8 cellular contexts compared by ENCODE assay signal in genomic region chrX:2498781-2499302, GRCh38. TPM values are rescaled to one million over a fixed set of nuclear protein-coding genes. Genes with fewer than 3 reads are reported as not detected.
A peak's percentile ranks its signal among the peaks of the same experiment; 100 is the strongest.
DNase-seq lines count a peak whose midpoint lies in the region; ATAC-seq and TF ChIP-seq lines count a peak whose summit lies in the region.

No MANE protein-coding gene starts in this region.

- no CpG with 5 or more reads among the region's 10 CpGs for WGBS in IMR-90 (ENCODE audit: extremely low coverage in 2 of 2, insufficient read length in 1 of 2), 2 experiments

- H2BK15ac ChIP-seq in IMR-90 (ENCODE audit: low read depth, low read length) = no peak overlapping the region

- H2BK20ac ChIP-seq in IMR-90 (ENCODE audit: low read depth, low read length) = no peak overlapping the region

- peak overlapping the region; percentile 17 for H2AK9ac ChIP-seq in IMR-90 (replicated peaks; ENCODE audit: low read depth, low read length, poor library complexity)

- peak overlapping the region; percentile 54 for H3K23ac ChIP-seq in IMR-90 (ENCODE audit: low read depth, low read length)

- TF ChIP-seq CTCF in IMR-90 (conservative IDR thresholded peaks at IDR 0.05; ENCODE audit: low read depth, low read length) (no peak), colonic mucosa (IDR thresholded peaks at IDR 0.05) (no peak), upper lobe of right lung (IDR thresholded peaks at IDR 0.05) (no peak)

- H2AFZ ChIP-seq in ACC112 (ENCODE audit: low read length, unreplicated experiment) = peak overlapping the region; percentile 18
- peak overlapping the region; percentile 16 for H2AFZ ChIP-seq in IMR-90 (replicated peaks; ENCODE audit: low read length, poor library complexity)

- H2AK5ac ChIP-seq in IMR-90 (ENCODE audit: low read depth, low read length) = no peak overlapping the region

- CTCF ChIA-PET in IMR-90 (lab: Yijun Ruan, JAX) = no interaction called here

- TF ChIP-seq RAD21 in IMR-90 (IDR thresholded peaks at IDR 0.05; ENCODE audit: low read length) = no peak

- H3K79me2 ChIP-seq in ACC112 (ENCODE audit: control insufficient read depth, insufficient read depth, low read length, unreplicated experiment) = peaks cover 53% of the 10 kb centered on the region

- ATAC-seq in IMR-90 (ENCODE audit: low read depth) (no peak), upper lobe of right lung (peak; percentile 29), GM19395 (IDR thresholded peaks at IDR 0.05; ENCODE audit: unreplicated experiment) (no peak)

- H3K36me3 ChIP-seq in ACC112 (ENCODE audit: insufficient read depth, low read length) (peaks cover 10% of the 10 kb centered on the region), IMR-90 (ENCODE audit: control insufficient read depth, insufficient read depth, low read length) (peaks cover 5% of the 10 kb centered on the region), colonic mucosa (peaks cover 6% of the 10 kb centered on the region), upper lobe of right lung (peaks cover 16% of the 10 kb centered on the region)

- peaks cover 20% of the 10 kb centered on the region; the same call in 1 of the 2 replicates for H4K20me1 ChIP-seq in IMR-90 (ENCODE audit: insufficient read depth, low read length)

- H3K9ac ChIP-seq in IMR-90 (ENCODE audit: low read depth, low read length) (peak overlapping the region; percentile 86), colonic mucosa (ENCODE audit: low read depth in 2 of 2, low read length in 2 of 2) (peak overlapping the region; percentile 87 to 89)

- 0 out of 2 replicates have a peak overlapping the region, but pooled peaks have one; percentile 21 for H3K4ac ChIP-seq in IMR-90 (ENCODE audit: low read depth, low read length)

- H3K56ac ChIP-seq in IMR-90 (ENCODE audit: extremely low read depth, insufficient read depth, low read length) = peak overlapping the region; percentile 16; the same call in 1 of the 2 replicates

- H3K14ac ChIP-seq in IMR-90 (replicated peaks; ENCODE audit: low read depth, low read length) = peak overlapping the region; percentile 46; the same call in 1 of the 2 replicates

- no peak overlapping the region for H4K5ac ChIP-seq in IMR-90 (ENCODE audit: low read depth, low read length)

- H3K9me3 ChIP-seq in IMR-90 (ENCODE audit: control insufficient read depth, insufficient read depth, low read length) = no peaks in the 10 kb centered on the region
- H3K9me3 ChIP-seq in colonic mucosa = no peaks in the 10 kb centered on the region
- H3K9me3 ChIP-seq in upper lobe of right lung = no peaks in the 10 kb centered on the region

- peak overlapping the region; percentile 90 for H3K4me2 ChIP-seq in IMR-90 (ENCODE audit: low read depth, low read length)

- no peak overlapping the region for H4K91ac ChIP-seq in IMR-90 (ENCODE audit: insufficient read depth, low read depth, low read length)

- dilution Hi-C loops in IMR-90 (cut with HindIII; ENCODE audit: low sequenced_read_pairs, unreplicated experiment) = no loop called here

- H4K8ac ChIP-seq in IMR-90 (ENCODE audit: low read depth in 2 of 2, low read length in 2 of 2) = 0 out of 4 replicates have a peak overlapping the region, but pooled peaks of 1 of the 2 experiments have one; percentile 5

- H3K79me1 ChIP-seq in IMR-90 (ENCODE audit: low read depth in 1 of 2, low read length in 2 of 2) = peaks cover 5 to 31% of the 10 kb centered on the region in 2 experiments; a peak in 2 of 4 replicates

- BruUV-seq in IMR-90 (replicated peaks; lab: Mats Ljungman, UMichigan) = no TSS peak

- H3K18ac ChIP-seq in IMR-90 (ENCODE audit: low read depth, low read length) = no peak overlapping the region

- DNase-seq in IMR-90 = peak; percentile 18
- peak; percentile 52 for DNase-seq in colonic mucosa
- DNase-seq in medulla oblongata (ENCODE audit: extremely low spot score) = peak; percentile 68
- DNase-seq in upper lobe of right lung = peak; percentile 64
- no peak for DNase-seq in islet precursor cell
- DNase-seq in NCI-H1436 (lab: John Stamatoyannopoulos, UW) = no peak

- H3K27me3 ChIP-seq in ACC112 (ENCODE audit: insufficient read depth, low read length) (no peaks in the 10 kb centered on the region), IMR-90 (ENCODE audit: control insufficient read depth, insufficient read depth, low read length) (no peaks in the 10 kb centered on the region), colonic mucosa (no peaks in the 10 kb centered on the region), upper lobe of right lung (no peaks in the 10 kb centered on the region)

- intact Hi-C loops in IMR-90 (cut with micrococcal nuclease) = loop anchor here (2.0 to 10.0 kb wide), 3 partner anchors 14 to 844 kb away; no protein-coding TSS in a partner anchor
- intact Hi-C loops in colonic mucosa (cut with DNase I) = no loop called here
- intact Hi-C loops in upper lobe of right lung (cut with DNase I) = no loop called here

- POLR2A ChIA-PET in IMR-90 (lab: Charles Lee; ENCODE audit: unreplicated experiment) = no interaction called here

- no peak for TF ChIP-seq POLR2A in IMR-90 (IDR thresholded peaks at IDR 0.05; ENCODE audit: low read depth, low read length)

- peak overlapping the region; percentile 11 for H2BK5ac ChIP-seq in IMR-90 (ENCODE audit: low read depth, low read length, poor library complexity, severe bottlenecking)

- in situ Hi-C loops in IMR-90 (cut with MboI; ENCODE audit: low sequenced_read_pairs) = no loop called here

- H3K4me1 ChIP-seq in ACC112 (ENCODE audit: control insufficient read depth, insufficient read depth, low read length, unreplicated experiment) (peaks cover 26% of the 10 kb centered on the region), IMR-90 (ENCODE audit: control insufficient read depth, insufficient read depth, low read length) (peaks cover 12% of the 10 kb centered on the region), colonic mucosa (peaks cover 10% of the 10 kb centered on the region), upper lobe of right lung (peaks cover 28% of the 10 kb centered on the region)

- peaks cover 3% of the 10 kb centered on the region; the same call in 1 of the 2 replicates for H3K9me1 ChIP-seq in IMR-90 (ENCODE audit: insufficient read depth, low read length)

- H2BK120ac ChIP-seq in IMR-90 (ENCODE audit: low read depth, low read length) = no peak overlapping the region

- H3K27ac ChIP-seq in ACC112 (ENCODE audit: low read depth, low read length) (peak overlapping the region; percentile 36; the same call in 1 of the 2 replicates), IMR-90 (ENCODE audit: insufficient read depth, low read length) (peak overlapping the region; percentile 50), colonic mucosa (peak overlapping the region; percentile 96), upper lobe of right lung (peak overlapping the region; percentile 91)

- H3K4me3 ChIP-seq in ACC112 (ENCODE audit: low read depth, low read length) (peak overlapping the region; percentile 98), IMR-90 (ENCODE audit: insufficient read depth, low read depth, low read length) (peak overlapping the region; percentile 18), colonic mucosa (peak overlapping the region; percentile 8), upper lobe of right lung (peak overlapping the region; percentile 89)

TF ChIP-seq in IMR-90, 13 proteins besides CTCF, POLR2A, EP300 and RAD21:
- peak; percentile 6; the same call in 1 of the 2 replicates for TF ChIP-seq CEBPB (IDR thresholded peaks at IDR 0.05; ENCODE audit: low read depth, low read length)
- no peak for TF ChIP-seq MAZ (IDR thresholded peaks at IDR 0.05; ENCODE audit: borderline replicate concordance, low read depth, low read length)

RNA-seq across cellular contexts. Expression of gene DHRSX, which starts 1.9 kb away (rescaled TPM):
- 26.2 and 28.3 TPM in 2 replicates for total RNA-seq in IMR-90 (2012; rRNA removed)
- 38.0 and 42.7 TPM in 2 replicates for polyA plus RNA-seq in IMR-90 (2012; rRNA removed)
- polyA plus RNA-seq in IMR-90 (2012; cell fraction: cytosol; rRNA removed) = 28.3 and 35.0 TPM in 2 replicates
- polyA plus RNA-seq in IMR-90 (2012; cell fraction: nucleus; rRNA removed; ENCODE audit: low replicate concordance) = 28.1 and 30.9 TPM in 2 replicates
- total RNA-seq in colonic mucosa = 10 to 100 TPM; 28.6 to 43.3 TPM
- total RNA-seq in upper lobe of right lung = 34.8 TPM

RNA-seq across cellular contexts. Expression of gene ZBED1, which starts 1.9 kb away (rescaled TPM):
- 13.1 and 13.6 TPM in 2 replicates for total RNA-seq in IMR-90 (2012; rRNA removed)
- polyA plus RNA-seq in IMR-90 (2012; rRNA removed) = 21.5 and 22.4 TPM in 2 replicates
- polyA plus RNA-seq in IMR-90 (2012; cell fraction: cytosol; rRNA removed) = 14.3 and 22.8 TPM in 2 replicates
- polyA plus RNA-seq in IMR-90 (2012; cell fraction: nucleus; rRNA removed; ENCODE audit: low replicate concordance) = 6.0 and 10.4 TPM in 2 replicates
- 10 to 100 TPM; 33.3 to 44.6 TPM for total RNA-seq in colonic mucosa
- total RNA-seq in upper lobe of right lung = 40.0 TPM

Comparison
In these comparisons a context has a peak if more than half of its experiments do, and no peak if none do; other contexts are left out.
1. H3K27ac ChIP-seq: peak in every context shown above with its lines; median percentile 96 in colonic mucosa; 91 in upper lobe of right lung; 50 in IMR-90; 36 in ACC112.
2. H3K4me3 ChIP-seq: peak in every context shown above with its lines; median percentile 98 in ACC112; 89 in upper lobe of right lung; 18 in IMR-90; 8 in colonic mucosa.
3. DNase-seq: peak in IMR-90 (single experiment), colonic mucosa (single experiment), medulla oblongata (single experiment) and upper lobe of right lung (single experiment); none in islet precursor cell (single experiment) and NCI-H1436 (single experiment).